In the genomic region with DNA sequence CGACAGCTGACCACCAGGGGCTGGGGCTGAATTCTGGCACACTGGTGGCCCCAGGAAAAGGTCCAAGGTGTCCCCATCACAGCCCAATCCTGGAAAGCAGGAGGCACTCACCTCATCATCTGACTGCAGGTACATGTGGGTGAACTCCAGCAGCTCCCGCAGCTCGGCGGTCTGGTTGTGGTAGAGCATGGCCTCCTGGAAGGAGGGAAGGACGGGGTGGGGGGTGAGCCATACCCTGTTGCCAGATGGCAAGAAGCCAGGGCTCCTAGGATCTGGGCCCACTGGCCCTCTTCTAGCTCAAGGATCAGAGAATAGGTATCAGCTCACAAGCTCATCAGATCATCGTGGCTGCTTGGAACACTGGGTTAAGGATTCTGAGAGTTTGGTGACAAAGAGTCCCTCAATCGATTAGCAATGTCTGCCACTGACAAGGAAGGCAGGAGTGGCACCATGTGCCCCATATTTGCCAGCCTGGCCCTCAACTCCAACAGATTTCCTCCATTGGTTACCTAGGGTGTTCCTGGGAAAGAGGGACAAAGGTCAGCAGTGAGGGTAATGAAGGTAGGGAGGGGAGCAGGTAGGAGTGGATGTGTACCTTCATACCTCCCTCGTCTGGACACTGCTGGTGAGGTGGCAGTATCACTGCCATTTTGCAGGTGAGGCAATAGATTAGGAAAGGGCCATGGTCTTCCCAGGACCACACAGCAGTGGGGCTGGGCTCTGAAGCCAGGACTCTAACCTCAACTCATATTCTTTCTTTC, we compare ENCODE assay signal across 20 cellular contexts. TPM values are rescaled to one million over a fixed set of nuclear protein-coding genes. Genes with fewer than 3 reads are reported as not detected.
"Had no signal": no experiment of that assay in that cellular context is flagged by ENCODE, and none has a peak within 500 bp of the region (broad histone marks: within the 10 kb centered on the region; RNA-seq: fewer than 3 reads in every experiment).

No MANE protein-coding gene starts in this region.

- FAIRE-seq: islet of Langerhans had no signal

- H3K27me3 ChIP-seq: cardiac muscle cell, hepatocyte, right atrium auricular region, vagina had no signal

- H3K27ac ChIP-seq: cardiac muscle cell, epithelial cell of prostate, hepatocyte, lower lobe of right lung, right atrium auricular region, vagina had no signal

- ATAC-seq: activated CD8-positive, alpha-beta T cell treated with anti-CD3 and anti-CD28 coated beads, Interleukin-2, amount 10 ng/mL, durations not matched to agents 7 days and 5 days; left cardiac atrium; lower lobe of right lung had no signal

- DNase-seq: activated CD4-positive, alpha-beta T cell treated with anti-CD3 and anti-CD28 coated beads, Interleukin-2, amount 10 ng/mL, durations not matched to agents 24 days and 14 days; activated CD8-positive, alpha-beta T cell treated with anti-CD3 and anti-CD28 coated beads, Interleukin-2, amount 10 ng/mL, durations not matched to agents 7 days and 5 days; activated naive CD4-positive, alpha-beta T cell treated with Interleukin-2 at 50 U/mL for 16 hours; activated naive CD8-positive, alpha-beta T cell treated with anti-CD3 and anti-CD28 coated beads, Interleukin-2, amount 10 ng/mL, durations not matched to agents 7 days and 5 days; activated T-cell treated with anti-CD3 and anti-CD28 coated beads, Interleukin-2, amount 50 U/mL, for 24 hours; amygdala; endodermal cell; foreskin fibroblast; left cardiac atrium; lower lobe of right lung; nephron progenitor cell; trophoblast cell had no signal

- H3K4me3 ChIP-seq: cardiac muscle cell, hepatocyte, lower lobe of right lung, right atrium auricular region, vagina had no signal

- H3K9me3 ChIP-seq: lower lobe of right lung, right atrium auricular region, vagina had no signal

- H3K36me3 ChIP-seq: lower lobe of right lung, vagina had no signal

RNA-seq across cellular contexts. Expression of a gene that starts 5.9 kb away (rescaled TPM):
- total RNA-seq: activated CD8-positive, alpha-beta T cell treated with anti-CD3 and anti-CD28 coated beads, Interleukin-2, amount 10 ng/mL, durations not matched to agents 7 days and 5 days had no signal

RNA-seq across cellular contexts. Expression of a gene that starts 30.8 kb away (rescaled TPM):
- total RNA-seq: activated CD4-positive, alpha-beta T cell treated with anti-CD3 and anti-CD28 coated beads, Interleukin-2, amount 10 ng/mL, durations not matched to agents 24 days and 14 days; activated CD8-positive, alpha-beta T cell treated with anti-CD3 and anti-CD28 coated beads, Interleukin-2, amount 10 ng/mL, durations not matched to agents 7 days and 5 days; activated naive CD8-positive, alpha-beta T cell treated with anti-CD3 and anti-CD28 coated beads, Interleukin-2, amount 10 ng/mL, durations not matched to agents 7 days and 5 days; progenitor cell of endocrine pancreas; right atrium auricular region; skeletal muscle tissue; vagina had no signal
- polyA plus RNA-seq: cardiac muscle cell, hepatocyte had no signal
